ENCODE assay signal across 8 cellular contexts in the genomic region with DNA sequence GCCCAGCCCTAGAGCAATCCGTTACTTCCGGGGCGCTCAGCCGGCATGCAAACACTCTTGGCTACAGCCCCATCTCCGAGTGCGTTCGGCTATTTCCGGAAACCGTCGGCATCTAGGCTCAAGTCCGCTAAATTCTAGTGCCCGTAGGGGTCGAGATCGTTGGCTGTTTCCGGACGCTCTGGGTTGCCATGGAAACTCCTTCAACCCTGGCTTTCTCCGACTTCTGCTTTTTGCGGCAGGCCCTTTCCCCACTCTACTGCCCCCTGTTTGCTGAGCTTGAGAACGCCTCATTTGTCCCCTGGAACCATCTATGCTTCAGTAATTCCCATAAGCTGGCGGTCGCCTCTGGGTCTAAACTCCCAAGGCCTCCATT. TPM values are rescaled to one million over a fixed set of nuclear protein-coding genes. Genes with fewer than 3 reads are reported as not detected.
A peak's percentile ranks its signal among the peaks of the same experiment; 100 is the strongest.
DNase-seq lines count a peak whose midpoint lies in the region; ATAC-seq and TF ChIP-seq lines count a peak whose summit lies in the region.

No MANE protein-coding gene starts in this region.

- H3K4ac ChIP-seq in trophoblast cell (ENCODE audit: low read depth, low read length): no peak overlapping the region

- peak; percentile 94 for DNase-seq in NCI-H1105 treated with DMSO at 0.1 percent for 48 hours (lab: John Stamatoyannopoulos, UW)
- DNase-seq in adipocyte (ENCODE audit: low read depth): peak; percentile 97
- peak; percentile 95 to 98 (median 97) for DNase-seq in heart left ventricle
- peak; percentile 100 for DNase-seq in trophoblast cell
- peak; percentile 95 for DNase-seq in type B pancreatic cell (ENCODE audit: extremely low spot score, unreplicated experiment)

- H3K18ac ChIP-seq in trophoblast cell (ENCODE audit: low read length): peak overlapping the region; percentile 56

- H3K9me3 Mint-ChIP-seq in type B pancreatic cell: no peaks in the 10 kb centered on the region

- peak overlapping the region; percentile 57 for H4K91ac ChIP-seq in trophoblast cell (ENCODE audit: low read depth, low read length)

- H3K27ac ChIP-seq in SU-DHL-6 (ENCODE audit: low read depth, low read length) (peak overlapping the region; percentile 87), heart left ventricle (peak overlapping the region; percentile 86 to 99 (median 95)), trophoblast cell (ENCODE audit: low read depth, low read length) (peak overlapping the region; percentile 95)

- peak; percentile 72 for ATAC-seq in HG02759 (IDR thresholded peaks at IDR 0.05; ENCODE audit: unreplicated experiment)
- peak; percentile 55 to 77 (median 74) for ATAC-seq in heart left ventricle

- TF ChIP-seq CTCF in GM12875 (IDR thresholded peaks at IDR 0.05; ENCODE audit: borderline replicate concordance, insufficient read depth, low read depth, low read length) (peak; percentile 82), SU-DHL-6 (IDR thresholded peaks at IDR 0.05; ENCODE audit: insufficient read depth, low read length, poor library complexity, severe bottlenecking) (peak; percentile 90), heart left ventricle (IDR thresholded peaks at IDR 0.05) (peak; percentile 37 to 79 (median 58)), type B pancreatic cell (conservative IDR thresholded peaks at IDR 0.05) (peak; percentile 82)

- peaks cover 23% of the 10 kb centered on the region for H3K4me1 Mint-ChIP-seq in type B pancreatic cell (ENCODE audit: unreplicated experiment)

- H3K27me3 Mint-ChIP-seq in type B pancreatic cell: no peaks in the 10 kb centered on the region

- H4K20me1 ChIP-seq in SU-DHL-6 (ENCODE audit: low read depth, low read length): no peaks in the 10 kb centered on the region

- H4K12ac ChIP-seq in trophoblast cell (ENCODE audit: low read depth, low read length): no peak overlapping the region

- H3K79me2 ChIP-seq in SU-DHL-6 (ENCODE audit: insufficient read depth, low read length): peaks cover 21% of the 10 kb centered on the region
- H3K79me2 ChIP-seq in trophoblast cell (ENCODE audit: control insufficient read depth, insufficient read depth, low read length, poor library complexity): peaks cover 13% of the 10 kb centered on the region

- H3K9ac ChIP-seq in SU-DHL-6 (ENCODE audit: low read length) (peak overlapping the region; percentile 92), adipocyte (ENCODE audit: low read length) (peak overlapping the region; percentile 96), trophoblast cell (ENCODE audit: low read length) (peak overlapping the region; percentile 96)

- H3K4me2 ChIP-seq in SU-DHL-6 (ENCODE audit: low read depth, low read length, poor library complexity, severe bottlenecking): peak overlapping the region; percentile 72
- peak overlapping the region; percentile 88 for H3K4me2 ChIP-seq in trophoblast cell (ENCODE audit: low read length)

- peak overlapping the region; percentile 46 for H3K14ac ChIP-seq in trophoblast cell (ENCODE audit: low read length)

- WGBS in heart left ventricle, 4 donors: 0 to 1% (median 0%) methylated on average over 18 to 21 of the region's 21 CpGs
- WGBS in trophoblast cell (ENCODE audit: extremely low coverage, insufficient coverage, insufficient read length): no CpG with 5 or more reads among the region's 21 CpGs

- H3K27ac Mint-ChIP-seq in type B pancreatic cell: peak overlapping the region; percentile 96

- H3F3A ChIP-seq in SU-DHL-6 (ENCODE audit: insufficient read depth): 0 out of 2 replicates have a peak, but pooled peaks cover 6% of the 10 kb centered on the region

- H3K36me3 Mint-ChIP-seq in type B pancreatic cell: no peaks in the 10 kb centered on the region

- no peaks in the 10 kb centered on the region for H3K36me3 ChIP-seq in SU-DHL-6 (ENCODE audit: low read length)
- no peaks in the 10 kb centered on the region for H3K36me3 ChIP-seq in adipocyte (ENCODE audit: control insufficient read depth, insufficient read depth, low read length, severe bottlenecking)
- peaks cover 0 to 14% (median 2%) of the 10 kb centered on the region in 9 donors for H3K36me3 ChIP-seq in heart left ventricle
- peaks cover 19 to 24% of the 10 kb centered on the region in 2 experiments for H3K36me3 ChIP-seq in trophoblast cell (ENCODE audit: control insufficient read depth in 1 of 2, insufficient read depth in 2 of 2, low read length in 2 of 2)

- peak overlapping the region; percentile 91 for H3K4me3 Mint-ChIP-seq in type B pancreatic cell

- peaks cover 23% of the 10 kb centered on the region for H3K4me1 ChIP-seq in adipocyte (ENCODE audit: control insufficient read depth, insufficient read depth, low read length)
- H3K4me1 ChIP-seq in heart left ventricle: peaks cover 8 to 47% (median 27%) of the 10 kb centered on the region in 12 donors
- H3K4me1 ChIP-seq in trophoblast cell (ENCODE audit: control insufficient read depth in 1 of 2, insufficient read depth in 2 of 2, low read length in 2 of 2): peaks cover 8 to 9% of the 10 kb centered on the region in 2 experiments

- H3K23ac ChIP-seq in trophoblast cell (ENCODE audit: low read length): no peak overlapping the region

- no peak for TF ChIP-seq POLR2A in heart left ventricle (IDR thresholded peaks at IDR 0.05)

- H3K9me3 ChIP-seq in SU-DHL-6 (ENCODE audit: insufficient read depth, low read length) (no peaks in the 10 kb centered on the region), adipocyte (ENCODE audit: control insufficient read depth, low read length) (no peaks in the 10 kb centered on the region), heart left ventricle (no peaks in the 10 kb centered on the region), trophoblast cell (ENCODE audit: insufficient read depth, low read depth, low read length) (no peaks in the 10 kb centered on the region)

- H3K4me3 ChIP-seq in GM12875 (ENCODE audit: low read depth, low read length): peak overlapping the region; percentile 63
- H3K4me3 ChIP-seq in SU-DHL-6 (ENCODE audit: insufficient read depth, low read length, poor library complexity, severe bottlenecking): peak overlapping the region; percentile 69
- H3K4me3 ChIP-seq in adipocyte (ENCODE audit: low read length): peak overlapping the region; percentile 89
- peak overlapping the region; percentile 81 to 98 (median 94) for H3K4me3 ChIP-seq in heart left ventricle
- H3K4me3 ChIP-seq in trophoblast cell (ENCODE audit: low read depth, low read length): peak overlapping the region; percentile 60

- H3K27me3 ChIP-seq in SU-DHL-6 (ENCODE audit: low read length): no peaks in the 10 kb centered on the region
- H3K27me3 ChIP-seq in adipocyte (replicated peaks; ENCODE audit: control insufficient read depth, insufficient read depth, low read length): no peaks in the 10 kb centered on the region
- no peaks in the 10 kb centered on the region for H3K27me3 ChIP-seq in heart left ventricle
- H3K27me3 ChIP-seq in trophoblast cell (ENCODE audit: insufficient read depth, low read length): no peaks in the 10 kb centered on the region

- intact Hi-C loops in heart left ventricle (cut with DNase I): loop anchor here in 8 of 10 donors (2.0 to 10.0 kb wide), 5 partner anchors 35 to 148 kb away; partner anchors contain the start of genes ARRDC2 (in 1 of the 8) and MPV17L2 (in 1 of the 8)

- H2AK5ac ChIP-seq in trophoblast cell (ENCODE audit: low read length): no peak overlapping the region

- H4K8ac ChIP-seq in trophoblast cell (ENCODE audit: low read depth, low read length): peak overlapping the region; percentile 88

- H2BK5ac ChIP-seq in trophoblast cell (ENCODE audit: low read depth, low read length, poor library complexity): peak overlapping the region; percentile 55

- peaks cover 11% of the 10 kb centered on the region for H3K79me1 ChIP-seq in trophoblast cell (ENCODE audit: low read length)

- no peak overlapping the region for H2BK12ac ChIP-seq in trophoblast cell (ENCODE audit: low read length)

- H2AFZ ChIP-seq in SU-DHL-6 (ENCODE audit: low read depth, low read length, severe bottlenecking) (peak overlapping the region; percentile 78), trophoblast cell (ENCODE audit: insufficient read depth, low read length, poor library complexity) (peak overlapping the region; percentile 72)

- H3K9me2 ChIP-seq in SU-DHL-6 (replicated peaks; ENCODE audit: insufficient read depth, low read length): no peaks in the 10 kb centered on the region

- H2BK120ac ChIP-seq in trophoblast cell (ENCODE audit: insufficient read depth, low read length, poor library complexity): peak overlapping the region; percentile 29

RNA-seq across cellular contexts. Expression of gene PIK3R2, which starts 0.5 kb away (rescaled TPM):
- total RNA-seq in heart left ventricle (10 to 100 TPM; 17.9 to 28.6 (median 24.6) TPM), type B pancreatic cell (ENCODE audit: low replicate concordance) (41.4 and 47.0 TPM in 2 replicates)
- 1 to 10 TPM; 4.0 to 7.1 TPM for polyA plus RNA-seq in heart left ventricle
- polyA plus RNA-seq in trophoblast cell (2013): 56.7 and 57.2 TPM in 2 replicates

RNA-seq across cellular contexts. Expression of gene IFI30, which starts 21.2 kb away (rescaled TPM):
- total RNA-seq in heart left ventricle (100 to 1,000 TPM in 2 of 9 donors, 10 to 100 TPM in 4, 1 to 10 TPM in 3; 9.0 to 455 (median 15.2) TPM), type B pancreatic cell (ENCODE audit: low replicate concordance) (20.2 and 22.8 TPM in 2 replicates)
- 10 to 100 TPM in 1 of 2 donors, 1 to 10 TPM in 1; 8.9 to 27.1 TPM for polyA plus RNA-seq in heart left ventricle
- 4.4 and 4.9 TPM in 2 replicates for polyA plus RNA-seq in trophoblast cell (2013)

RNA-seq across cellular contexts. Expression of gene MPV17L2, which starts 40.6 kb away (rescaled TPM):
- total RNA-seq in heart left ventricle: 10 to 100 TPM; 10.6 to 37.4 (median 14.8) TPM
- polyA plus RNA-seq in heart left ventricle: 10 to 100 TPM; 24.7 to 59.3 TPM
- 26.0 and 26.7 TPM in 2 replicates for polyA plus RNA-seq in trophoblast cell (2013)
- 10.2 and 11.6 TPM in 2 replicates for total RNA-seq in type B pancreatic cell (ENCODE audit: low replicate concordance)

RNA-seq across cellular contexts. Expression of gene RAB3A, which starts 51.4 kb away (rescaled TPM):
- total RNA-seq in heart left ventricle (10 to 100 TPM in 8 of 9 donors, 1 to 10 TPM in 1; 6.9 to 39.2 (median 31.5) TPM), type B pancreatic cell (ENCODE audit: low replicate concordance) (6.7 and 8.7 TPM in 2 replicates)
- 10 to 100 TPM; 17.2 to 20.1 TPM for polyA plus RNA-seq in heart left ventricle
- 2.5 and 3.0 TPM in 2 replicates for polyA plus RNA-seq in trophoblast cell (2013)

RNA-seq across cellular contexts. Expression of gene MAST3, which starts 54.9 kb away (rescaled TPM):
- 1 to 10 TPM; 2.8 to 9.8 (median 5.2) TPM for total RNA-seq in heart left ventricle
- polyA plus RNA-seq in heart left ventricle: 1 to 10 TPM; 1.5 to 2.9 TPM
- polyA plus RNA-seq in trophoblast cell (2013): 2.3 TPM in 2 replicates
- 11.0 and 14.1 TPM in 2 replicates for total RNA-seq in type B pancreatic cell (ENCODE audit: low replicate concordance)

Comparison
In these comparisons a context has a peak if more than half of its experiments do, and no peak if none do; other contexts are left out.
1. Peak in every context shown above with its lines: DNase-seq, ATAC-seq, H3K4me3 ChIP-seq and H3K27ac ChIP-seq.